In the genomic region with DNA sequence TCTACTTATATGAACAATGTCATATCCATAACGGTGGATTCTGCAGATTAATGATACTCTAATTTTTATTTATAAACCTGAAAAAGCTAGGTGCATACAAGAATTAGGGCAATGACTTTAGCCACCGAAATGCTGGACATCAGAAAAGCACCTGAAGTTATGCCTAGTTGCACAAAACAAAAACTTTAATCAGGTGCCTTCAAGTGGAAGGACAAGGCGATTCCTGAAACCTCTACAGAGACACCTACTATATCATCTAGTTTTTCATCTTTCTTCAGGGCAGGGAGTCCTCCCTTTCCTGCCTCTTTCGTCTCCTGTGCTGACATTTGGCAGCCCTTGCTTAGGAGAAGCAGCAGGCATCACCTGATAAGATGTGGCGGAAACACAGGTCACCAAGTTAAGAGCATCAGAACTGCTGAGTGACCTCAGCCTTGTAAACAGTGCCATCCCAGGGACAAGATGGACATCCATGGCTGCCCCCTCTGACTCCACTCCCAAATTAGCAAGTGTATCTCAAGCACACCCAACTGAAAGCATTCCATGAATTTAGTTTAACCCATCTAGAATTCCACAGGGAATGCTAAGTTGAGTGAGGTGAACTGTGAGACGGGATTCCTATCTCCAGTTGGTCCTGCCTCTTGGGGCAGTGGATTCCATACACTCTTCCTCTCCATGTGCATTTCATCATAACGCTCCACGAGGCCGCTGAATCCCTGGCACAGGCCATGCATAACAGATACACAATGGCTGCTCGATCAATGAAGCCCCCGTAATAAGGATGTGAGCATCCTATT, we compare ENCODE assay signal across 12 cellular contexts. TPM values are rescaled to one million over a fixed set of nuclear protein-coding genes. Genes with fewer than 3 reads are reported as not detected.
DNase-seq lines count a peak whose midpoint lies in the region; ATAC-seq, FAIRE-seq and TF ChIP-seq lines count a peak whose summit lies in the region.
"Had no signal": no experiment of that assay in that cellular context is flagged by ENCODE, and none has a peak within 500 bp of the region (broad histone marks: within the 10 kb centered on the region; RNA-seq: fewer than 3 reads in every experiment).

No MANE protein-coding gene starts in this region.

- H3K36me3 Mint-ChIP-seq in activated T-cell treated with anti-CD3 and anti-CD28 coated beads, Interleukin-2, amount 50 U/mL, for 4 hours (ENCODE audit: insufficient read depth) = peaks cover 13% of the 10 kb centered on the region

- DNase-seq in activated T-cell treated with anti-CD3 and anti-CD28 coated beads, Interleukin-2, amount 50 U/mL, for 4 hours = no peak
- DNase-seq in activated T-cell treated with anti-CD3 and anti-CD28 coated beads for 4 hours = no peak
- no peak for DNase-seq in effector memory CD4-positive, alpha-beta T cell
- DNase-seq in myocyte (ENCODE audit: low read depth) = peak; percentile 71
- peak; percentile 36 for DNase-seq in ureter (ENCODE audit: low spot score)
- no peak for DNase-seq in GM12891 (ENCODE audit: insufficient read length, low spot score)
- DNase-seq: cerebellar nuclear complex, KG1, mucosa of descending colon had no signal

- H3K27ac ChIP-seq in effector memory CD4-positive, alpha-beta T cell (ENCODE audit: insufficient read depth, low read length, poor library complexity, severe bottlenecking) = peak overlapping the region; percentile 54
- H3K27ac ChIP-seq: SK-N-MC had no signal

- H3K4me1 ChIP-seq in effector memory CD4-positive, alpha-beta T cell (ENCODE audit: control insufficient read depth, insufficient read depth, low read length, poor library complexity, severe bottlenecking) = peaks cover 61% of the 10 kb centered on the region

- no peaks in the 10 kb centered on the region for H3K27me3 Mint-ChIP-seq in activated T-cell treated with anti-CD3 and anti-CD28 coated beads, Interleukin-2, amount 50 U/mL, for 4 hours (ENCODE audit: low read depth)

- no peaks in the 10 kb centered on the region for H3K9me3 Mint-ChIP-seq in activated T-cell treated with anti-CD3 and anti-CD28 coated beads, Interleukin-2, amount 50 U/mL, for 4 hours

- H3K9me3 ChIP-seq in effector memory CD4-positive, alpha-beta T cell (ENCODE audit: control insufficient read depth, low read length) = no peaks in the 10 kb centered on the region
- H3K9me3 ChIP-seq: mucosa of descending colon had no signal

- no peak overlapping the region for H3K4me3 ChIP-seq in effector memory CD4-positive, alpha-beta T cell (ENCODE audit: insufficient read depth, low read depth, low read length, poor library complexity, severe bottlenecking)
- H3K4me3 ChIP-seq: mucosa of descending colon, SK-N-MC had no signal

- no peak for ATAC-seq in activated T-cell treated with anti-CD3 and anti-CD28 coated beads, Interleukin-2, amount 50 U/mL, for 4 hours
- ATAC-seq in GM21360 (IDR thresholded peaks at IDR 0.05; ENCODE audit: unreplicated experiment) (no peak), GM19397 (IDR thresholded peaks at IDR 0.05; ENCODE audit: unreplicated experiment) (no peak)

- peaks cover 93% of the 10 kb centered on the region for H3K4me1 Mint-ChIP-seq in activated T-cell treated with anti-CD3 and anti-CD28 coated beads, Interleukin-2, amount 50 U/mL, for 4 hours (ENCODE audit: low read depth)

- FAIRE-seq in GM12891 (lab: Jason Lieb, UNC) = no peak

- H3K27me3 ChIP-seq in effector memory CD4-positive, alpha-beta T cell (replicated peaks; ENCODE audit: control insufficient read depth, insufficient read depth, low read length, poor library complexity, severe bottlenecking) = no peaks in the 10 kb centered on the region

- TF ChIP-seq POLR2A in GM12891 (IDR thresholded peaks at IDR 0.05; ENCODE audit: low read depth, low read length) = no peak

- H3K36me3 ChIP-seq in effector memory CD4-positive, alpha-beta T cell (ENCODE audit: control insufficient read depth, insufficient read depth, low read length) = no peaks in the 10 kb centered on the region

- H3K4me3 Mint-ChIP-seq in activated T-cell treated with anti-CD3 and anti-CD28 coated beads, Interleukin-2, amount 50 U/mL, for 4 hours = peak overlapping the region; percentile 51

TF ChIP-seq in GM12891, 5 proteins besides CTCF, POLR2A, EP300 and RAD21:
- TF ChIP-seq POU2F2 (IDR thresholded peaks at IDR 0.05; ENCODE audit: low read depth, low read length) (no peak), POLR2AphosphoS5 (IDR thresholded peaks at IDR 0.05; ENCODE audit: low read depth, low read length) (no peak), TAF1 (IDR thresholded peaks at IDR 0.05; ENCODE audit: low read depth, low read length) (no peak), SPI1 (IDR thresholded peaks at IDR 0.05; ENCODE audit: low read depth, low read length) (no peak), PAX5 (IDR thresholded peaks at IDR 0.05; ENCODE audit: insufficient read depth, low read length, severe bottlenecking) (no peak)

RNA-seq across cellular contexts. Expression of a gene that starts 5.8 kb away (rescaled TPM):
- 10 to 100 TPM; 18.1 to 21.9 (median 19.5) TPM for total RNA-seq in activated T-cell treated with anti-CD3 and anti-CD28 coated beads, Interleukin-2, amount 50 U/mL, for 4 hours
- total RNA-seq in myocyte (4.4 and 5.2 TPM in 2 replicates), ureter (18.3 TPM)
- polyA plus RNA-seq in myocyte (2012) = 11.3 TPM
- polyA plus RNA-seq in GM12891 (2012; ENCODE audit: low read depth, missing spikeins) = 4.0 TPM

RNA-seq across cellular contexts. Expression of a gene that starts 21.2 kb away (rescaled TPM):
- total RNA-seq in activated T-cell treated with anti-CD3 and anti-CD28 coated beads, Interleukin-2, amount 50 U/mL, for 4 hours = not detected
- total RNA-seq in myocyte (0.56 and 0.62 TPM in 2 replicates), ureter (0.55 TPM)
- polyA plus RNA-seq in myocyte (2012) = 0.13 TPM
- 0.27 TPM for polyA plus RNA-seq in GM12891 (2012; ENCODE audit: low read depth, missing spikeins)

Comparison
In these comparisons a context has a peak if more than half of its experiments do, and no peak if none do; other contexts are left out.
1. DNase-seq: peak in myocyte (single experiment) and ureter (single experiment); none in activated T-cell treated with anti-CD3 and anti-CD28 coated beads, Interleukin-2, amount 50 U/mL, for 4 hours (single experiment), activated T-cell treated with anti-CD3 and anti-CD28 coated beads for 4 hours (single experiment), effector memory CD4-positive, alpha-beta T cell (0 of 3) and GM12891 (single experiment).